In genomic region chr12:67937822-67938221, GRCh38 we compare ENCODE assay signal across 26 cellular contexts. TPM values are rescaled to one million over a fixed set of nuclear protein-coding genes. Genes with fewer than 3 reads are reported as not detected.
A peak's percentile ranks its signal among the peaks of the same experiment; 100 is the strongest.
DNase-seq lines count a peak whose midpoint lies in the region; ATAC-seq and TF ChIP-seq lines count a peak whose summit lies in the region.
"Had no signal": no experiment of that assay in that cellular context is flagged by ENCODE, and none has a peak within 500 bp of the region (broad histone marks: within the 10 kb centered on the region; RNA-seq: fewer than 3 reads in every experiment).

No MANE protein-coding gene starts in this region.

- peak; percentile 57 for DNase-seq in DMS53 treated with DMSO at 0.1 percent for 48 hours (lab: John Stamatoyannopoulos, UW; ENCODE audit: unreplicated experiment)
- no peak for DNase-seq in GM23338 (ENCODE audit: low spot score)
- peak; percentile 62 for DNase-seq in NCI-H69 (lab: John Stamatoyannopoulos, UW)
- DNase-seq in NCI-H1436 (lab: John Stamatoyannopoulos, UW), result no peak
- DNase-seq: activated B cell treated with CpG ODN at 0.5 μM for 24 hours; activated CD4-positive, alpha-beta memory T cell treated with anti-CD3 and anti-CD28 coated beads for 36 hours; activated CD8-positive, alpha-beta memory T cell treated with anti-CD3 and anti-CD28 coated beads, Interleukin-2, amount 50 U/mL, for 48 hours; activated naive CD8-positive, alpha-beta T cell treated with anti-CD3 and anti-CD28 coated beads, Interleukin-2, amount 10 ng/mL, durations not matched to agents 7 days and 5 days; cerebellar nuclear complex; head of caudate nucleus; Karpas-422; NCI-H1930; NCI-H526 treated with DMSO at 0.1 percent for 48 hours; PC-3; Right ventricle myocardium superior; sigmoid colon; stimulated activated naive CD8-positive, alpha-beta T cell treated with anti-CD3 and anti-CD28 coated beads, Interleukin-15, Interleukin-2, amounts not matched to agents 100 U/mL and 50 U/mL, for 24 hours had no signal

- H3K4me2 ChIP-seq in GM23338, result no peak overlapping the region

- no peaks in the 10 kb centered on the region for H3K27me3 Mint-ChIP-seq in GM23338 (ENCODE audit: insufficient read depth, low read depth, poor library complexity)

- H4K20me1 ChIP-seq in GM23338 (replicated peaks; ENCODE audit: insufficient read depth), result no peaks in the 10 kb centered on the region

- H3K4me1 Mint-ChIP-seq in GM23338, result peaks cover 16% of the 10 kb centered on the region; the same call in 2 of the 3 replicates
- H3K4me1 Mint-ChIP-seq: activated B cell treated with CpG ODN at 0.5 μM for 24 hours; activated naive CD8-positive, alpha-beta T cell treated with anti-CD3 and anti-CD28 coated beads, Interleukin-2, amount 10 ng/mL, durations not matched to agents 7 days and 5 days; activated T-helper 17 cell treated with anti-CD3 and anti-CD28 coated beads, Interleukin-2, amount 50 U/mL, for 72 hours had no signal

- H3K4me3 ChIP-seq in GM23338, result no peak overlapping the region
- H3K4me3 ChIP-seq: prostate gland, sigmoid colon, thoracic aorta had no signal

- H3F3A ChIP-seq in GM23338 (replicated peaks; ENCODE audit: low read depth), result no peaks in the 10 kb centered on the region

- peak overlapping the region; percentile 28; the same call in 1 of the 2 replicates for H2AFZ ChIP-seq in GM23338

- no peak overlapping the region for H3K27ac Mint-ChIP-seq in GM23338
- H3K27ac Mint-ChIP-seq: activated B cell treated with CpG ODN at 0.5 μM for 24 hours; activated CD4-positive, alpha-beta memory T cell treated with anti-CD3 and anti-CD28 coated beads for 36 hours; activated naive CD8-positive, alpha-beta T cell treated with anti-CD3 and anti-CD28 coated beads, Interleukin-2, amount 10 ng/mL, durations not matched to agents 7 days and 5 days; activated T-helper 17 cell treated with anti-CD3 and anti-CD28 coated beads, Interleukin-2, amount 50 U/mL, for 72 hours had no signal

- TF ChIP-seq CTCF in GM23338 (conservative IDR thresholded peaks at IDR 0.05; ENCODE audit: low read depth in 2 of 2), result peak in 1 of 2 experiments; percentile 27; a peak in 2 of 4 replicates

- H3K4me1 ChIP-seq in GM23338 (ENCODE audit: insufficient read depth), result no peaks in the 10 kb centered on the region
- H3K4me1 ChIP-seq: prostate gland had no signal

- H3K36me3 Mint-ChIP-seq in GM23338 (ENCODE audit: low read depth), result no peaks in the 10 kb centered on the region
- H3K36me3 Mint-ChIP-seq: activated CD4-positive, alpha-beta memory T cell treated with anti-CD3 and anti-CD28 coated beads for 36 hours; activated naive CD8-positive, alpha-beta T cell treated with anti-CD3 and anti-CD28 coated beads, Interleukin-2, amount 10 ng/mL, durations not matched to agents 7 days and 5 days had no signal

- H3K9me3 Mint-ChIP-seq in GM23338, result no peaks in the 10 kb centered on the region; the same call in 2 of the 3 replicates
- H3K9me3 Mint-ChIP-seq: activated B cell treated with CpG ODN at 0.5 μM for 24 hours; activated CD4-positive, alpha-beta memory T cell treated with anti-CD3 and anti-CD28 coated beads for 36 hours; activated naive CD8-positive, alpha-beta T cell treated with anti-CD3 and anti-CD28 coated beads, Interleukin-2, amount 10 ng/mL, durations not matched to agents 7 days and 5 days; activated T-helper 17 cell treated with anti-CD3 and anti-CD28 coated beads, Interleukin-2, amount 50 U/mL, for 72 hours had no signal

- H3K9me2 ChIP-seq in GM23338 (ENCODE audit: insufficient read depth), result peaks cover 7% of the 10 kb centered on the region; the same call in 1 of the 2 replicates

- no peak overlapping the region for H3K27ac ChIP-seq in GM23338 (ENCODE audit: low read depth)
- H3K27ac ChIP-seq: prostate gland, sigmoid colon, thoracic aorta had no signal

- H3K27me3 ChIP-seq in GM23338 (ENCODE audit: insufficient read depth), result no peaks in the 10 kb centered on the region
- H3K27me3 ChIP-seq: sigmoid colon had no signal

- no peak overlapping the region for H3K4me3 Mint-ChIP-seq in GM23338
- H3K4me3 Mint-ChIP-seq: activated B cell treated with CpG ODN at 0.5 μM for 24 hours; activated CD4-positive, alpha-beta memory T cell treated with anti-CD3 and anti-CD28 coated beads for 36 hours; activated naive CD8-positive, alpha-beta T cell treated with anti-CD3 and anti-CD28 coated beads, Interleukin-2, amount 10 ng/mL, durations not matched to agents 7 days and 5 days; activated T-helper 17 cell treated with anti-CD3 and anti-CD28 coated beads, Interleukin-2, amount 50 U/mL, for 72 hours had no signal

- H3K79me2 ChIP-seq in GM23338 (replicated peaks; ENCODE audit: insufficient read depth), result no peaks in the 10 kb centered on the region

- ATAC-seq in GM23338, result no peak
- ATAC-seq in esophagus mucosa, result peak; percentile 17
- ATAC-seq in HG03175 (IDR thresholded peaks at IDR 0.05; ENCODE audit: unreplicated experiment), result no peak
- ATAC-seq in HG03565 (IDR thresholded peaks at IDR 0.05; ENCODE audit: unreplicated experiment), result no peak
- ATAC-seq: activated T-helper 17 cell treated with anti-CD3 and anti-CD28 coated beads, Interleukin-2, amount 50 U/mL, for 72 hours; PC-3; stimulated activated naive CD8-positive, alpha-beta T cell treated with anti-CD3 and anti-CD28 coated beads, Interleukin-15, Interleukin-2, amounts not matched to agents 100 U/mL and 50 U/mL, for 24 hours had no signal

- no peaks in the 10 kb centered on the region for H3K36me3 ChIP-seq in GM23338 (ENCODE audit: insufficient read depth)
- H3K36me3 ChIP-seq: prostate gland, sigmoid colon, thoracic aorta had no signal

TF ChIP-seq in GM23338, 12 proteins besides CTCF, POLR2A, EP300 and RAD21 (continues in another document):
- no peak for TF ChIP-seq EZH2 (IDR thresholded peaks at IDR 0.05; ENCODE audit: low read depth, unreplicated experiment)
- TF ChIP-seq JUNB (IDR thresholded peaks at IDR 0.05; ENCODE audit: unreplicated experiment), result no peak
- TF ChIP-seq REST (IDR thresholded peaks at IDR 0.05; ENCODE audit: unreplicated experiment), result no peak
- TF ChIP-seq ETS1 (IDR thresholded peaks at IDR 0.05), result no peak
- TF ChIP-seq EZH2phosphoT487 (IDR thresholded peaks at IDR 0.05; ENCODE audit: unreplicated experiment), result no peak
- TF ChIP-seq STAT1 (IDR thresholded peaks at IDR 0.05; ENCODE audit: unreplicated experiment), result no peak
- TF ChIP-seq ZNF331 (CRISPR knock-in tag; IDR thresholded peaks at IDR 0.05; ENCODE audit: low read depth), result no peak
- TF ChIP-seq ZNF114 (CRISPR knock-in tag; IDR thresholded peaks at IDR 0.05), result no peak
- no peak for TF ChIP-seq NANOG (IDR thresholded peaks at IDR 0.05; ENCODE audit: borderline replicate concordance)

RNA-seq across cellular contexts. Expression of gene IFNG-AS1, which starts 51.4 kb away (rescaled TPM):
- total RNA-seq in GM23338 (2014; rRNA removed; shearing (Covaris generic)), result not detected in 2 replicates
- not detected in 2 replicates for polyA plus RNA-seq in GM23338 (2016; fragmentation: Nextera tagmentation; extraction: Ambion mirVana)
- not detected for total RNA-seq in esophagus mucosa
- total RNA-seq: activated T-helper 17 cell treated with anti-CD3 and anti-CD28 coated beads, Interleukin-2, amount 50 U/mL, for 72 hours; H1; kidney epithelial cell; lung microvascular endothelial cell; PC-3; prostate gland; Right ventricle myocardium superior; sigmoid colon had no signal
- polyA plus RNA-seq: H1 had no signal

Comparison
In these comparisons a context has a peak if more than half of its experiments do, and no peak if none do; other contexts are left out.
1. DNase-seq: peak in DMS53 treated with DMSO at 0.1 percent for 48 hours (single experiment) and NCI-H69 (single experiment); none in GM23338 (single experiment) and NCI-H1436 (single experiment).